ENCODE assay signal across 18 cellular contexts in genomic region chr20:42846784-42847490, GRCh38.
DNase-seq lines count a peak whose midpoint lies in the region; ATAC-seq and TF ChIP-seq lines count a peak whose summit lies in the region.
"Had no signal": no experiment of that assay in that cellular context is flagged by ENCODE, and none has a peak within 500 bp of the region (broad histone marks: within the 10 kb centered on the region; RNA-seq: fewer than 3 reads in every experiment).

No MANE protein-coding gene starts in this region.

- no peak overlapping the region for H3K4me3 ChIP-seq in endodermal cell (ENCODE audit: low read length)
- H3K4me3 ChIP-seq: GM23248 had no signal

- H3K4me1 Mint-ChIP-seq in endodermal cell = peaks cover 16% of the 10 kb centered on the region
- H3K4me1 Mint-ChIP-seq in T-helper 17 cell = no peaks in the 10 kb centered on the region
- H3K4me1 Mint-ChIP-seq: CD14-positive monocyte had no signal

- DNase-seq in NCI-H510A treated with DMSO at 0.1 percent for 48 hours (lab: John Stamatoyannopoulos, UW) (peak; percentile 6), NCI-H510A (lab: John Stamatoyannopoulos, UW) (no peak), endodermal cell (peak; percentile 67), pons (ENCODE audit: low spot score) (peak; percentile 69), dermis blood vessel endothelial cell (no peak), DMS53 treated with DMSO at 0.1 percent for 48 hours (lab: John Stamatoyannopoulos, UW; ENCODE audit: unreplicated experiment) (no peak), T-helper 17 cell (no peak)
- DNase-seq: CD8-positive, alpha-beta T cell; COR-L47; DMS153; DND-41; GF-D8; GM23248 had no signal

- H3K4me3 Mint-ChIP-seq in endodermal cell = no peak overlapping the region
- no peak overlapping the region for H3K4me3 Mint-ChIP-seq in T-helper 17 cell
- H3K4me3 Mint-ChIP-seq: CD14-positive monocyte; CD8-positive, alpha-beta T cell; IgD-negative memory B cell had no signal

- H3K9me3 ChIP-seq in endodermal cell (ENCODE audit: control insufficient read depth, low read length) = no peaks in the 10 kb centered on the region
- H3K9me3 ChIP-seq in T-helper 17 cell (ENCODE audit: control insufficient read depth, low read length, poor library complexity, severe bottlenecking) = no peaks in the 10 kb centered on the region

- ATAC-seq in HG03280 (IDR thresholded peaks at IDR 0.05; ENCODE audit: unreplicated experiment) (no peak), T-helper 17 cell (no peak)
- ATAC-seq: CD8-positive, alpha-beta T cell; HCT116 had no signal

- H3K36me3 ChIP-seq in endodermal cell (ENCODE audit: control insufficient read depth, insufficient read depth, low read length) = no peaks in the 10 kb centered on the region

- no peaks in the 10 kb centered on the region for H3K4me1 ChIP-seq in endodermal cell (ENCODE audit: control insufficient read depth, insufficient read depth, low read length)

- H3K27ac Mint-ChIP-seq in endodermal cell (no peak overlapping the region), T-helper 17 cell (no peak overlapping the region)
- H3K27ac Mint-ChIP-seq: CD14-positive monocyte; CD8-positive, alpha-beta T cell had no signal

- no peak overlapping the region for H3K27ac ChIP-seq in endodermal cell (ENCODE audit: low read depth, low read length)
- H3K27ac ChIP-seq: 22Rv1, GM23248 had no signal

- 65 to 73% methylated on average over 6 to 8 of the region's 8 CpGs for WGBS in endodermal cell (ENCODE audit: insufficient coverage in 1 of 2, insufficient read length in 1 of 2), 2 experiments

- no peak for TF ChIP-seq CTCF in endodermal cell (conservative IDR thresholded peaks at IDR 0.05)

- no peaks in the 10 kb centered on the region for H3K27me3 ChIP-seq in endodermal cell (ENCODE audit: control insufficient read depth, insufficient read depth, low read length, poor library complexity, severe bottlenecking)

- H3K36me3 Mint-ChIP-seq in endodermal cell (ENCODE audit: low read depth) (no peaks in the 10 kb centered on the region), T-helper 17 cell (ENCODE audit: low read depth) (no peaks in the 10 kb centered on the region)
- H3K36me3 Mint-ChIP-seq: CD14-positive monocyte; CD8-positive, alpha-beta T cell; IgD-negative memory B cell had no signal

- H3K9me3 Mint-ChIP-seq in endodermal cell = no peaks in the 10 kb centered on the region

- H3K9ac ChIP-seq in endodermal cell (ENCODE audit: extremely low read depth, low read length, poor library complexity, severe bottlenecking) = no peak overlapping the region
- H3K9ac ChIP-seq: GM23248 had no signal

- H3K27me3 Mint-ChIP-seq in endodermal cell (ENCODE audit: insufficient read depth) = peaks cover 43% of the 10 kb centered on the region
- no peaks in the 10 kb centered on the region for H3K27me3 Mint-ChIP-seq in T-helper 17 cell
- H3K27me3 Mint-ChIP-seq: IgD-negative memory B cell had no signal

Comparison
In these comparisons a context has a peak if more than half of its experiments do, and no peak if none do; other contexts are left out.
1. DNase-seq: peak in NCI-H510A treated with DMSO at 0.1 percent for 48 hours (single experiment), endodermal cell (single experiment) and pons (single experiment); none in NCI-H510A (single experiment), dermis blood vessel endothelial cell (single experiment), DMS53 treated with DMSO at 0.1 percent for 48 hours (single experiment) and T-helper 17 cell (0 of 3).